10 cellular contexts compared by ENCODE assay signal in the genomic region with DNA sequence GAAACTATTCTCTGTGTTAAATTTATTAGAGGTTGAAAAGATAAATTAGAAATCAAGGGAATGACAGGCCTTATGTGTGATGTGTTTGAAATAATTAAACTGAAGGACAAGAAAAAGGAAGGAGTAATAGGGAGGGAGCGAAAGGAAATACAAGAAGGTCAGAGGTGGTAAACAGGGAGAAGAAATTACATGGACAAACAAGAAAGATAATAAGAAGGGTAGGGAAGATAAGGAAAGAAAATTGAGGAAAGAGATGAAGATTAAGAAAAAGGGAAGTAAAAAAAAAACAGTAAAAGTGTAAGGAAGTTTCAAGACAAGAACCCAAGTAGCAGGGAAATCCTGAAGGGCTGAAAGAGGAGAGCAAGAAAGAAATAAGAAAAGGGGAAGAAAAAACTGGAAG. TPM values are rescaled to one million over a fixed set of nuclear protein-coding genes. Genes with fewer than 3 reads are reported as not detected.
DNase-seq lines count a peak whose midpoint lies in the region; ATAC-seq and TF ChIP-seq lines count a peak whose summit lies in the region.
"Had no signal": no experiment of that assay in that cellular context is flagged by ENCODE, and none has a peak within 500 bp of the region (broad histone marks: within the 10 kb centered on the region; RNA-seq: fewer than 3 reads in every experiment).

No MANE protein-coding gene starts in this region.

- H3K4me1 Mint-ChIP-seq in CD4-positive, CD25-positive, alpha-beta regulatory T cell = peaks cover 0 to 15% (median 7%) of the 10 kb centered on the region in 4 donors
- H3K4me1 Mint-ChIP-seq in chondrocyte (ENCODE audit: low read depth) (peaks cover 84% of the 10 kb centered on the region), nephron progenitor cell (peaks cover 21% of the 10 kb centered on the region)

- peak overlapping the region; percentile 13 to 43 (median 16) for H3K27ac Mint-ChIP-seq in CD4-positive, CD25-positive, alpha-beta regulatory T cell
- H3K27ac Mint-ChIP-seq in chondrocyte (ENCODE audit: unreplicated experiment) (peak overlapping the region; percentile 96), nephron progenitor cell (peak overlapping the region; percentile 78)

- no peak for DNase-seq in CD4-positive, CD25-positive, alpha-beta regulatory T cell
- DNase-seq in OCI-M1 (lab: John Stamatoyannopoulos, UW) (peak; percentile 39), chondrocyte (ENCODE audit: low spot score) (no peak), nephron progenitor cell (no peak), left ventricle myocardium superior (no peak), foreskin fibroblast (no peak)
- DNase-seq in activated CD4-positive, CD25-positive, alpha-beta regulatory T cell treated with anti-CD3 and anti-CD28 coated beads, Interleukin-2, amount 50 U/mL, for 72 hours = no peak
- DNase-seq: activated CD4-positive, alpha-beta T cell treated with anti-CD3 and anti-CD28 coated beads for 48 hours; NCI-H69 had no signal

- no peak overlapping the region for H3K27ac ChIP-seq in CD4-positive, CD25-positive, alpha-beta regulatory T cell (ENCODE audit: insufficient read depth, low read length, poor library complexity, severe bottlenecking)

- intact Hi-C loops in left ventricle myocardium superior (cut with micrococcal nuclease) = no loop called here

- peak overlapping the region in 1 of 4 donors; percentile 47 for H3K4me3 Mint-ChIP-seq in CD4-positive, CD25-positive, alpha-beta regulatory T cell
- peak overlapping the region; percentile 17 for H3K4me3 Mint-ChIP-seq in chondrocyte (ENCODE audit: unreplicated experiment)
- no peak overlapping the region for H3K4me3 Mint-ChIP-seq in nephron progenitor cell

- H3K36me3 ChIP-seq in CD4-positive, CD25-positive, alpha-beta regulatory T cell (ENCODE audit: control insufficient read depth, insufficient read depth, low read length) = peaks cover 33% of the 10 kb centered on the region

- H3K27me3 Mint-ChIP-seq in CD4-positive, CD25-positive, alpha-beta regulatory T cell = no peaks in the 10 kb centered on the region
- H3K27me3 Mint-ChIP-seq in chondrocyte (ENCODE audit: low read depth) (no peaks in the 10 kb centered on the region), nephron progenitor cell (ENCODE audit: low read depth, poor library complexity) (no peaks in the 10 kb centered on the region)

- peaks cover 19% of the 10 kb centered on the region for H3K36me3 Mint-ChIP-seq in CD4-positive, CD25-positive, alpha-beta regulatory T cell
- H3K36me3 Mint-ChIP-seq in chondrocyte (ENCODE audit: low read depth) (no peaks in the 10 kb centered on the region), nephron progenitor cell (ENCODE audit: low read depth) (peaks cover 34% of the 10 kb centered on the region)

- TF ChIP-seq CTCF in chondrocyte (IDR thresholded peaks at IDR 0.05) (no peak), nephron progenitor cell (IDR thresholded peaks at IDR 0.05) (no peak), foreskin fibroblast (IDR thresholded peaks at IDR 0.05; ENCODE audit: low read depth, low read length) (no peak)

- no peak for ATAC-seq in CD4-positive, CD25-positive, alpha-beta regulatory T cell (ENCODE audit: low read depth in 2 of 2)
- ATAC-seq in left ventricle myocardium superior (no peak), HG02623 (IDR thresholded peaks at IDR 0.05; ENCODE audit: unreplicated experiment) (no peak)

- H3K9me3 Mint-ChIP-seq in CD4-positive, CD25-positive, alpha-beta regulatory T cell = peaks cover 0 to 2% (median 0%) of the 10 kb centered on the region in 7 donors
- H3K9me3 Mint-ChIP-seq in chondrocyte (ENCODE audit: low read depth) (no peaks in the 10 kb centered on the region), nephron progenitor cell (no peaks in the 10 kb centered on the region)

- no peaks in the 10 kb centered on the region for H3K4me1 ChIP-seq in CD4-positive, CD25-positive, alpha-beta regulatory T cell (ENCODE audit: control insufficient read depth, insufficient read depth, low read length, poor library complexity, severe bottlenecking)

- H3K27me3 ChIP-seq in CD4-positive, CD25-positive, alpha-beta regulatory T cell (ENCODE audit: control insufficient read depth, insufficient read depth, low read length) = no peaks in the 10 kb centered on the region

- H3K9me3 ChIP-seq in CD4-positive, CD25-positive, alpha-beta regulatory T cell (ENCODE audit: control insufficient read depth in 2 of 2, low read length in 2 of 2) = no peaks in the 10 kb centered on the region

- H3K4me3 ChIP-seq in CD4-positive, CD25-positive, alpha-beta regulatory T cell (ENCODE audit: low read depth, low read length) = no peak overlapping the region
- H3K4me3 ChIP-seq in foreskin fibroblast (ENCODE audit: low read depth in 1 of 2, low read length in 2 of 2) = no peak overlapping the region

RNA-seq across cellular contexts. Expression of a gene that starts 26.2 kb away (rescaled TPM):
- 261 TPM for total RNA-seq in CD4-positive, CD25-positive, alpha-beta regulatory T cell
- 1,000 to 10,000 TPM in 2 of 4 donors, 100 to 1,000 TPM in 2; 681 to 1,236 (median 896) TPM for polyA plus RNA-seq in CD4-positive, CD25-positive, alpha-beta regulatory T cell
- 2,649 to 2,819 TPM (median 2,779 TPM) in 3 replicates for total RNA-seq in chondrocyte
- total RNA-seq in left ventricle myocardium superior = 162 TPM

RNA-seq across cellular contexts. Expression of a gene that starts 54.9 kb away (rescaled TPM):
- 38.9 TPM for total RNA-seq in CD4-positive, CD25-positive, alpha-beta regulatory T cell
- polyA plus RNA-seq in CD4-positive, CD25-positive, alpha-beta regulatory T cell = 10 to 100 TPM; 37.1 to 52.2 (median 49.3) TPM
- total RNA-seq in chondrocyte (32.1 to 42.8 TPM (median 37.3 TPM) in 3 replicates), left ventricle myocardium superior (23.0 TPM)

Comparison
In these comparisons a context has a peak if more than half of its experiments do, and no peak if none do; other contexts are left out.
1. H3K27ac Mint-ChIP-seq: peak in every context shown above with its lines; median percentile 96 in chondrocyte; 78 in nephron progenitor cell; 16 in CD4-positive, CD25-positive, alpha-beta regulatory T cell.
2. RNA of a gene that starts 26.2 kb away (total RNA-seq): 2,649 to 2,819 TPM in chondrocyte; 261 TPM in CD4-positive, CD25-positive, alpha-beta regulatory T cell (single experiment) and 162 TPM in left ventricle myocardium superior (single experiment); every median in the first group is over 10 times any median in the second.